20 cellular contexts compared by ENCODE assay signal in genomic region chr5:16534280-16534679, GRCh38.
"Had no signal": no experiment of that assay in that cellular context is flagged by ENCODE, and none has a peak within 500 bp of the region (broad histone marks: within the 10 kb centered on the region; RNA-seq: fewer than 3 reads in every experiment).

No MANE protein-coding gene starts in this region.

- H3K9me3 ChIP-seq: esophagus squamous epithelium, left lung, lower lobe of right lung, pancreas, spleen, thoracic aorta, tibial nerve, upper lobe of left lung had no signal

- H3K36me3 Mint-ChIP-seq: natural killer cell had no signal

- H3K4me3 ChIP-seq: esophagus squamous epithelium, hepatocyte, left lung, lower lobe of right lung, pancreas, spleen, thoracic aorta, tibial nerve, upper lobe of left lung had no signal

- H3K4me3 Mint-ChIP-seq: effector memory CD8-positive, alpha-beta T cell; natural killer cell; stimulated activated naive B cell treated with anti-CD40 and anti-IgM and Interleukin-4, amounts not matched to agents 10 μg/mL and 1 μg/mL and 100 μg/mL, for 72 hours; stimulated activated naive CD8-positive, alpha-beta T cell treated with anti-CD3 and anti-CD28 coated beads, Interleukin-15, Interleukin-2, amounts not matched to agents 100 ng/mL and 50 ng/mL, for 24 hours had no signal

- H3K27ac Mint-ChIP-seq: effector memory CD8-positive, alpha-beta T cell; natural killer cell; stimulated activated naive B cell treated with anti-CD40 and anti-IgM and Interleukin-4, amounts not matched to agents 10 μg/mL and 1 μg/mL and 100 μg/mL, for 72 hours; stimulated activated naive CD8-positive, alpha-beta T cell treated with anti-CD3 and anti-CD28 coated beads, Interleukin-15, Interleukin-2, amounts not matched to agents 100 ng/mL and 50 ng/mL, for 24 hours had no signal

- H3K27me3 ChIP-seq: esophagus squamous epithelium, hepatocyte, left lung, pancreas, spleen, tibial nerve, upper lobe of left lung had no signal

- H3K36me3 ChIP-seq: esophagus squamous epithelium, left lung, lower lobe of right lung, pancreas, spleen, thoracic aorta, tibial nerve, upper lobe of left lung had no signal

- H2AFZ ChIP-seq: hepatocyte had no signal

- H3K9me3 Mint-ChIP-seq: effector memory CD8-positive, alpha-beta T cell; natural killer cell; stimulated activated naive B cell treated with anti-CD40 and anti-IgM and Interleukin-4, amounts not matched to agents 10 μg/mL and 1 μg/mL and 100 μg/mL, for 72 hours; stimulated activated naive CD8-positive, alpha-beta T cell treated with anti-CD3 and anti-CD28 coated beads, Interleukin-15, Interleukin-2, amounts not matched to agents 100 ng/mL and 50 ng/mL, for 24 hours had no signal

- H3K4me2 ChIP-seq: hepatocyte had no signal

- H3K4me1 ChIP-seq: left lung, lower lobe of right lung, spleen had no signal

- H3K27ac ChIP-seq: esophagus squamous epithelium, hepatocyte, left lung, lower lobe of right lung, pancreas, spleen, thoracic aorta, tibial nerve, upper lobe of left lung had no signal

- ATAC-seq: effector memory CD8-positive, alpha-beta T cell; left lung; lower lobe of right lung; natural killer cell; pancreas; sciatic nerve; stimulated activated naive B cell treated with anti-CD40 and anti-IgM and Interleukin-4, amounts not matched to agents 10 μg/mL and 1 μg/mL and 100 μg/mL, for 72 hours had no signal

- H3K4me1 Mint-ChIP-seq: natural killer cell had no signal

- DNase-seq: cerebellar nuclear complex; cortex of kidney; effector memory CD8-positive, alpha-beta T cell; erythroblast; esophagus squamous epithelium; foreskin melanocyte; kidney; left lung; lower lobe of right lung; natural killer cell; pancreas; retina; spleen; stimulated activated naive B cell treated with anti-CD40 and anti-IgM and Interleukin-4, amounts not matched to agents 10 μg/mL and 1 μg/mL and 100 μg/mL, for 72 hours; upper lobe of left lung had no signal

- H3K27me3 Mint-ChIP-seq: effector memory CD8-positive, alpha-beta T cell; stimulated activated naive B cell treated with anti-CD40 and anti-IgM and Interleukin-4, amounts not matched to agents 10 μg/mL and 1 μg/mL and 100 μg/mL, for 72 hours; stimulated activated naive CD8-positive, alpha-beta T cell treated with anti-CD3 and anti-CD28 coated beads, Interleukin-15, Interleukin-2, amounts not matched to agents 100 ng/mL and 50 ng/mL, for 24 hours had no signal
